ENCODE assay signal across 1 cellular context in genomic region chr7:54788664-54789063, GRCh38.
A peak's percentile ranks its signal among the peaks of the same experiment; 100 is the strongest.
TF ChIP-seq lines count a peak whose summit lies in the region.

No MANE protein-coding gene starts in this region.

TF ChIP-seq in HEK293, 187 proteins besides CTCF, POLR2A, EP300 and RAD21 (continued from another document and continues in another):
- TF ChIP-seq REST (tag by site-specific recombination; IDR thresholded peaks at IDR 0.05) (no peak), YY1 (tag by site-specific recombination; IDR thresholded peaks at IDR 0.05) (no peak), ZNF37A (tag by site-specific recombination; IDR thresholded peaks at IDR 0.05) (no peak), ZBTB11 (tag by site-specific recombination; conservative IDR thresholded peaks at IDR 0.05; ENCODE audit: low read depth) (no peak), ZNF621 (tag by site-specific recombination; IDR thresholded peaks at IDR 0.05) (no peak), ZFP41 (tag by site-specific recombination; IDR thresholded peaks at IDR 0.05; ENCODE audit: borderline replicate concordance) (no peak), KLF8 (tag by site-specific recombination; IDR thresholded peaks at IDR 0.05) (peak; percentile 44; the same call in 1 of the 2 replicates), ZNF623 (tag by site-specific recombination; IDR thresholded peaks at IDR 0.05) (no peak), ZNF24 (tag by site-specific recombination; IDR thresholded peaks at IDR 0.05) (peak; percentile 59; the same call in 1 of the 2 replicates), WT1 (tag by site-specific recombination; IDR thresholded peaks at IDR 0.05) (no peak), TRIM28 (IDR thresholded peaks at IDR 0.05; ENCODE audit: borderline replicate concordance, low read length) (no peak), ZNF175 (tag by site-specific recombination; IDR thresholded peaks at IDR 0.05) (no peak), ZNF354C (tag by site-specific recombination; IDR thresholded peaks at IDR 0.05; ENCODE audit: borderline replicate concordance, low read depth) (no peak), ZNF26 (tag by site-specific recombination; IDR thresholded peaks at IDR 0.05) (no peak), ZNF560 (tag by site-specific recombination; IDR thresholded peaks at IDR 0.05; ENCODE audit: borderline replicate concordance) (no peak), ZNF292 (tag by site-specific recombination; IDR thresholded peaks at IDR 0.05; ENCODE audit: borderline replicate concordance, low read depth) (no peak), ZSCAN5A (tag by site-specific recombination; IDR thresholded peaks at IDR 0.05) (no peak), ZNF660 (tag by site-specific recombination; IDR thresholded peaks at IDR 0.05) (peak; percentile 59; the same call in 1 of the 2 replicates), EGR2 (tag by site-specific recombination; IDR thresholded peaks at IDR 0.05; ENCODE audit: low read depth) (no peak), ZNF48 (tag by site-specific recombination; IDR thresholded peaks at IDR 0.05) (no peak), AEBP2 (tag by site-specific recombination; IDR thresholded peaks at IDR 0.05; ENCODE audit: borderline replicate concordance) (no peak), SETDB1 (IDR thresholded peaks at IDR 0.05; ENCODE audit: insufficient read length, low read length) (no peak), ZNF18 (tag by site-specific recombination; IDR thresholded peaks at IDR 0.05) (no peak), ZNF221 (tag by site-specific recombination; IDR thresholded peaks at IDR 0.05; ENCODE audit: borderline replicate concordance) (no peak), ZNF629 (tag by site-specific recombination; IDR thresholded peaks at IDR 0.05) (peak; percentile 61), ZFP37 (tag by site-specific recombination; IDR thresholded peaks at IDR 0.05) (no peak), SCRT1 (tag by site-specific recombination; IDR thresholded peaks at IDR 0.05; ENCODE audit: borderline replicate concordance) (no peak), ZNF692 (tag by site-specific recombination; IDR thresholded peaks at IDR 0.05) (0 out of 2 replicates have a peak, but pooled peaks have one; percentile 27), HOXA7 (CRISPR knock-in tag; IDR thresholded peaks at IDR 0.05; ENCODE audit: borderline replicate concordance) (no peak), ZBTB6 (tag by site-specific recombination; IDR thresholded peaks at IDR 0.05) (no peak), REPIN1 (tag by site-specific recombination; IDR thresholded peaks at IDR 0.05; ENCODE audit: low read depth) (no peak), ZNF514 (tag by site-specific recombination; IDR thresholded peaks at IDR 0.05) (no peak), ZNF2 (tag by site-specific recombination; IDR thresholded peaks at IDR 0.05) (no peak), PBX3 (CRISPR knock-in tag; IDR thresholded peaks at IDR 0.05) (0 out of 2 replicates have a peak, but pooled peaks have one; percentile 53), BCL11B (tag by site-specific recombination; IDR thresholded peaks at IDR 0.05; ENCODE audit: low read depth) (no peak), ZBTB7A (tag by site-specific recombination; IDR thresholded peaks at IDR 0.05; ENCODE audit: low read depth) (no peak), SCRT2 (tag by site-specific recombination; IDR thresholded peaks at IDR 0.05) (no peak; the same call in 1 of the 2 replicates), ZSCAN30 (tag by site-specific recombination; IDR thresholded peaks at IDR 0.05) (no peak; the same call in 1 of the 2 replicates), ZNF513 (tag by site-specific recombination; IDR thresholded peaks at IDR 0.05) (no peak)
